1 cellular context compared by ENCODE assay signal in the genomic region with DNA sequence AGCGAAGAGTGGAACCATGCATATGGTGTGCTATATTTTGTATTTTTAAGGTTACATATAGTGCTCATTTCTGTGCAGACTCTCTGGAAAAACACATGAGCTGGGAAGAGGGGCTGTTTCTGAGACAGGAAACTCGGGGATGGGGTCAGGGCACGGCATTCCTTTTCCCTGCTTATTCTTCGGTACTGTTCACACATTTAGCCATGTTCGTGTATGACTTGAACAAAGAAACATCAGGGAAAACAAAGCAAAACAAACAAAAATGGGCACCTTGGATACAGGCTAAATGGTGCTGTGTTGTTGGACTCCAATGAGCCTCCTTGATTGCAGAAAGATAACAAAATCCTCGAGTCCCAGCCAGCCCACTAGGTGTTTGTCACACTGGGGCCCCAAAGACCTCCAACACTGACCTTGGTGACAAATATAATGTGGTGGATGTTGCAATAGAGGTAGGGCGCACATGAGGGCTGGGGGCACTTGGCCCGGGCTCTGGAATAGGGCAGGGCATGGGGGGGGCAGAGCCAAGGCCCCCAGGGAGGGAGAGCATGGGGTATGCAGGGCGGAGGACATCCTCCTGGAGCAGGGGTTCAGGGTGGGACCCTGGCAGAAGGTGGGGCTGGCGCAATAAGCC.
TF ChIP-seq lines count a peak whose summit lies in the region.

No MANE protein-coding gene starts in this region.

TF ChIP-seq in HepG2, 621 proteins besides CTCF, POLR2A, EP300 and RAD21 (continued from another document and continues in another):
- TF ChIP-seq ATAD3A (CRISPR knock-in tag; IDR thresholded peaks at IDR 0.05) (no peak), SRSF1 (optimal IDR thresholded peaks at IDR 0.05; ENCODE audit: low read depth, low read length) (no peak), TBP (CRISPR knock-in tag; IDR thresholded peaks at IDR 0.05) (no peak), ZNF598 (CRISPR knock-in tag; IDR thresholded peaks at IDR 0.05; ENCODE audit: borderline replicate concordance) (no peak), NR3C1 (CRISPR knock-in tag; IDR thresholded peaks at IDR 0.05) (no peak), SOX5 (CRISPR knock-in tag; IDR thresholded peaks at IDR 0.05; ENCODE audit: borderline replicate concordance) (peak; percentile 90), ZNF761 (CRISPR knock-in tag; conservative IDR thresholded peaks at IDR 0.05) (no peak), TOPORS (CRISPR knock-in tag; IDR thresholded peaks at IDR 0.05) (no peak), SOX6 (IDR thresholded peaks at IDR 0.05) (no peak), SOX6 (CRISPR knock-in tag; IDR thresholded peaks at IDR 0.05) (peak; percentile 95), ZNF7 (CRISPR knock-in tag; IDR thresholded peaks at IDR 0.05) (no peak), SP140L (CRISPR knock-in tag; IDR thresholded peaks at IDR 0.05; ENCODE audit: borderline replicate concordance) (no peak), ZNF749 (CRISPR knock-in tag; IDR thresholded peaks at IDR 0.05; ENCODE audit: borderline replicate concordance) (no peak), HOXA9 (CRISPR knock-in tag; IDR thresholded peaks at IDR 0.05; ENCODE audit: borderline replicate concordance) (no peak), ZBTB8A (CRISPR knock-in tag; IDR thresholded peaks at IDR 0.05; ENCODE audit: borderline replicate concordance, low read depth) (no peak), MYNN (CRISPR knock-in tag; IDR thresholded peaks at IDR 0.05; ENCODE audit: low read depth) (no peak), ZNF605 (CRISPR knock-in tag; IDR thresholded peaks at IDR 0.05) (no peak), ZNF709 (CRISPR knock-in tag; IDR thresholded peaks at IDR 0.05) (no peak), TBL1XR1 (IDR thresholded peaks at IDR 0.05; ENCODE audit: borderline replicate concordance, low read length, partially characterized antibody) (peak; percentile 58), ZNF317 (CRISPR knock-in tag; IDR thresholded peaks at IDR 0.05) (no peak; the same call in 1 of the 2 replicates), GTF2F1 (IDR thresholded peaks at IDR 0.05; ENCODE audit: low read length) (no peak), ZNF251 (CRISPR knock-in tag; IDR thresholded peaks at IDR 0.05) (no peak), FOXP4 (CRISPR knock-in tag; IDR thresholded peaks at IDR 0.05) (peak; percentile 75), FOXO1 (CRISPR knock-in tag; IDR thresholded peaks at IDR 0.05) (peak; percentile 78; the same call in 1 of the 2 replicates), ZNF569 (CRISPR knock-in tag; IDR thresholded peaks at IDR 0.05; ENCODE audit: borderline replicate concordance) (no peak), IKZF4 (CRISPR knock-in tag; IDR thresholded peaks at IDR 0.05; ENCODE audit: borderline replicate concordance, low read depth, not compliant biosample characterization) (no peak), HNF4A (CRISPR knock-in tag; IDR thresholded peaks at IDR 0.05) (peak; percentile 65; the same call in 1 of the 2 replicates), ZNF362 (CRISPR knock-in tag; IDR thresholded peaks at IDR 0.05; ENCODE audit: borderline replicate concordance) (no peak), ZNF331 (CRISPR knock-in tag; IDR thresholded peaks at IDR 0.05) (peak; percentile 76), ZNF558 (CRISPR knock-in tag; IDR thresholded peaks at IDR 0.05; ENCODE audit: borderline replicate concordance) (no peak), SALL1 (CRISPR knock-in tag; IDR thresholded peaks at IDR 0.05) (peak; percentile 85), ZNF547 (CRISPR knock-in tag; IDR thresholded peaks at IDR 0.05) (no peak), ZKSCAN8 (CRISPR knock-in tag; IDR thresholded peaks at IDR 0.05; ENCODE audit: borderline replicate concordance) (no peak; the same call in 1 of the 2 replicates), RBM39 (IDR thresholded peaks at IDR 0.05; ENCODE audit: low read depth, low read length, poor library complexity, severe bottlenecking) (no peak), KLF16 (CRISPR knock-in tag; IDR thresholded peaks at IDR 0.05) (peak in 1 of 2 experiments; percentile 76; a peak in 1 of 4 replicates), HNRNPUL1 (IDR thresholded peaks at IDR 0.05; ENCODE audit: low read depth, low read length) (no peak), ZNF607 (CRISPR knock-in tag; IDR thresholded peaks at IDR 0.05; ENCODE audit: borderline replicate concordance) (0 out of 2 replicates have a peak, but pooled peaks have one; percentile 26), TSC22D2 (CRISPR knock-in tag; IDR thresholded peaks at IDR 0.05; ENCODE audit: borderline replicate concordance) (0 out of 2 replicates have a peak, but pooled peaks have one; percentile 58), ZNF296 (CRISPR knock-in tag; conservative IDR thresholded peaks at IDR 0.05) (no peak), ZNF552 (CRISPR knock-in tag; IDR thresholded peaks at IDR 0.05; ENCODE audit: borderline replicate concordance) (no peak), ZNF883 (CRISPR knock-in tag; IDR thresholded peaks at IDR 0.05; ENCODE audit: not compliant biosample characterization) (no peak), ZNF343 (CRISPR knock-in tag; IDR thresholded peaks at IDR 0.05) (no peak), KLF9 (CRISPR knock-in tag; IDR thresholded peaks at IDR 0.05; ENCODE audit: low read depth) (no peak), ZFP90 (CRISPR knock-in tag; IDR thresholded peaks at IDR 0.05; ENCODE audit: borderline replicate concordance) (no peak), ZNF253 (CRISPR knock-in tag; IDR thresholded peaks at IDR 0.05; ENCODE audit: borderline replicate concordance) (no peak), MIER3 (CRISPR knock-in tag; IDR thresholded peaks at IDR 0.05; ENCODE audit: borderline replicate concordance) (peak; percentile 71; the same call in 1 of the 2 replicates), MTF2 (CRISPR knock-in tag; IDR thresholded peaks at IDR 0.05; ENCODE audit: borderline replicate concordance) (no peak), YEATS2 (CRISPR knock-in tag; IDR thresholded peaks at IDR 0.05; ENCODE audit: borderline replicate concordance) (no peak; the same call in 1 of the 2 replicates), ZNF589 (CRISPR knock-in tag; conservative IDR thresholded peaks at IDR 0.05) (no peak), ZNF17 (CRISPR knock-in tag; IDR thresholded peaks at IDR 0.05) (no peak), GLI4 (CRISPR knock-in tag; IDR thresholded peaks at IDR 0.05; ENCODE audit: borderline replicate concordance) (no peak), PHB2 (IDR thresholded peaks at IDR 0.05; ENCODE audit: partially characterized antibody) (no peak), IRX3 (CRISPR knock-in tag; IDR thresholded peaks at IDR 0.05; ENCODE audit: borderline replicate concordance, low read depth) (no peak), PCBP1 (IDR thresholded peaks at IDR 0.05; ENCODE audit: borderline replicate concordance, low read depth, low read length) (no peak), MXI1 (IDR thresholded peaks at IDR 0.05; ENCODE audit: borderline replicate concordance, low read depth, low read length) (0 out of 3 replicates have a peak, but pooled peaks have one; percentile 21), SATB2 (CRISPR knock-in tag; IDR thresholded peaks at IDR 0.05) (no peak), TEAD2 (CRISPR knock-in tag; IDR thresholded peaks at IDR 0.05) (no peak), ZNF841 (CRISPR knock-in tag; IDR thresholded peaks at IDR 0.05; ENCODE audit: borderline replicate concordance) (no peak), PAWR (CRISPR knock-in tag; IDR thresholded peaks at IDR 0.05; ENCODE audit: borderline replicate concordance) (no peak), KLF15 (CRISPR knock-in tag; IDR thresholded peaks at IDR 0.05; ENCODE audit: borderline replicate concordance) (no peak)
- TF ChIP-seq, protein P1, sequence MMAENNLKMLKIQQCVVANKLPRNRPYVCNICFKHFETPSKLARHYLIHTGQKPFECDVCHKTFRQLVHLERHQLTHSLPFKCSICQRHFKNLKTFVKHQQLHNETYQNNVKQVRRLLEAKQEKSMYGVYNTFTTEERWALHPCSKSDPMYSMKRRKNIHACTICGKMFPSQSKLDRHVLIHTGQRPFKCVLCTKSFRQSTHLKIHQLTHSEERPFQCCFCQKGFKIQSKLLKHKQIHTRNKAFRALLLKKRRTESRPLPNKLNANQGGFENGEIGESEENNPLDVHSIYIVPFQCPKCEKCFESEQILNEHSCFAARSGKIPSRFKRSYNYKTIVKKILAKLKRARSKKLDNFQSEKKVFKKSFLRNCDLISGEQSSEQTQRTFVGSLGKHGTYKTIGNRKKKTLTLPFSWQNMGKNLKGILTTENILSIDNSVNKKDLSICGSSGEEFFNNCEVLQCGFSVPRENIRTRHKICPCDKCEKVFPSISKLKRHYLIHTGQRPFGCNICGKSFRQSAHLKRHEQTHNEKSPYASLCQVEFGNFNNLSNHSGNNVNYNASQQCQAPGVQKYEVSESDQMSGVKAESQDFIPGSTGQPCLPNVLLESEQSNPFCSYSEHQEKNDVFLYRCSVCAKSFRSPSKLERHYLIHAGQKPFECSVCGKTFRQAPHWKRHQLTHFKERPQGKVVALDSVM (CRISPR knock-in tag; IDR thresholded peaks at IDR 0.05) = peak; percentile 62; the same call in 1 of the 2 replicates
- TF ChIP-seq, protein P2, sequence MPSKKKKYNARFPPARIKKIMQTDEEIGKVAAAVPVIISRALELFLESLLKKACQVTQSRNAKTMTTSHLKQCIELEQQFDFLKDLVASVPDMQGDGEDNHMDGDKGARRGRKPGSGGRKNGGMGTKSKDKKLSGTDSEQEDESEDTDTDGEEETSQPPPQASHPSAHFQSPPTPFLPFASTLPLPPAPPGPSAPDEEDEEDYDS (CRISPR knock-in tag; IDR thresholded peaks at IDR 0.05) = no peak
- TF ChIP-seq, protein P3, sequence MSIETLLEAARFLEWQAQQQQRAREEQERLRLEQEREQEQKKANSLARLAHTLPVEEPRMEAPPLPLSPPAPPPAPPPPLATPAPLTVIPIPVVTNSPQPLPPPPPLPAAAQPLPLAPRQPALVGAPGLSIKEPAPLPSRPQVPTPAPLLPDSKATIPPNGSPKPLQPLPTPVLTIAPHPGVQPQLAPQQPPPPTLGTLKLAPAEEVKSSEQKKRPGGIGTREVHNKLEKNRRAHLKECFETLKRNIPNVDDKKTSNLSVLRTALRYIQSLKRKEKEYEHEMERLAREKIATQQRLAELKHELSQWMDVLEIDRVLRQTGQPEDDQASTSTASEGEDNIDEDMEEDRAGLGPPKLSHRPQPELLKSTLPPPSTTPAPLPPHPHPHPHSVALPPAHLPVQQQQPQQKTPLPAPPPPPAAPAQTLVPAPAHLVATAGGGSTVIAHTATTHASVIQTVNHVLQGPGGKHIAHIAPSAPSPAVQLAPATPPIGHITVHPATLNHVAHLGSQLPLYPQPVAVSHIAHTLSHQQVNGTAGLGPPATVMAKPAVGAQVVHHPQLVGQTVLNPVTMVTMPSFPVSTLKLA (IDR thresholded peaks at IDR 0.05) = no peak
- TF ChIP-seq, protein P4, sequence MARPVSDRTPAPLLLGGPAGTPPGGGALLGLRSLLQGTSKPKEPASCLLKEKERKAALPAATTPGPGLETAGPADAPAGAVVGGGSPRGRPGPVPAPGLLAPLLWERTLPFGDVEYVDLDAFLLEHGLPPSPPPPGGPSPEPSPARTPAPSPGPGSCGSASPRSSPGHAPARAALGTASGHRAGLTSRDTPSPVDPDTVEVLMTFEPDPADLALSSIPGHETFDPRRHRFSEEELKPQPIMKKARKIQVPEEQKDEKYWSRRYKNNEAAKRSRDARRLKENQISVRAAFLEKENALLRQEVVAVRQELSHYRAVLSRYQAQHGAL (CRISPR knock-in tag; IDR thresholded peaks at IDR 0.05; ENCODE audit: not compliant biosample characterization) = no peak
- TF ChIP-seq, protein P5, sequence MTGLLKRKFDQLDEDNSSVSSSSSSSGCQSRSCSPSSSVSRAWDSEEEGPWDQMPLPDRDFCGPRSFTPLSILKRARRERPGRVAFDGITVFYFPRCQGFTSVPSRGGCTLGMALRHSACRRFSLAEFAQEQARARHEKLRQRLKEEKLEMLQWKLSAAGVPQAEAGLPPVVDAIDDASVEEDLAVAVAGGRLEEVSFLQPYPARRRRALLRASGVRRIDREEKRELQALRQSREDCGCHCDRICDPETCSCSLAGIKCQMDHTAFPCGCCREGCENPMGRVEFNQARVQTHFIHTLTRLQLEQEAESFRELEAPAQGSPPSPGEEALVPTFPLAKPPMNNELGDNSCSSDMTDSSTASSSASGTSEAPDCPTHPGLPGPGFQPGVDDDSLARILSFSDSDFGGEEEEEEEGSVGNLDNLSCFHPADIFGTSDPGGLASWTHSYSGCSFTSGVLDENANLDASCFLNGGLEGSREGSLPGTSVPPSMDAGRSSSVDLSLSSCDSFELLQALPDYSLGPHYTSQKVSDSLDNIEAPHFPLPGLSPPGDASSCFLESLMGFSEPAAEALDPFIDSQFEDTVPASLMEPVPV (CRISPR knock-in tag; IDR thresholded peaks at IDR 0.05) = no peak
- TF ChIP-seq, protein P6, sequence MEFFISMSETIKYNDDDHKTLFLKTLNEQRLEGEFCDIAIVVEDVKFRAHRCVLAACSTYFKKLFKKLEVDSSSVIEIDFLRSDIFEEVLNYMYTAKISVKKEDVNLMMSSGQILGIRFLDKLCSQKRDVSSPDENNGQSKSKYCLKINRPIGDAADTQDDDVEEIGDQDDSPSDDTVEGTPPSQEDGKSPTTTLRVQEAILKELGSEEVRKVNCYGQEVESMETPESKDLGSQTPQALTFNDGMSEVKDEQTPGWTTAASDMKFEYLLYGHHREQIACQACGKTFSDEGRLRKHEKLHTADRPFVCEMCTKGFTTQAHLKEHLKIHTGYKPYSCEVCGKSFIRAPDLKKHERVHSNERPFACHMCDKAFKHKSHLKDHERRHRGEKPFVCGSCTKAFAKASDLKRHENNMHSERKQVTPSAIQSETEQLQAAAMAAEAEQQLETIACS (CRISPR knock-in tag; IDR thresholded peaks at IDR 0.05) = no peak
